Comparison of ENCODE assay signal across 12 cellular contexts in genomic region chr4:130043796-130044195, GRCh38.
A peak's percentile ranks its signal among the peaks of the same experiment; 100 is the strongest.
DNase-seq lines count a peak whose midpoint lies in the region; ATAC-seq, FAIRE-seq and TF ChIP-seq lines count a peak whose summit lies in the region.
"Had no signal": no experiment of that assay in that cellular context is flagged by ENCODE, and none has a peak within 500 bp of the region (broad histone marks: within the 10 kb centered on the region; RNA-seq: fewer than 3 reads in every experiment).

No MANE protein-coding gene starts in this region.

- H3K27ac Mint-ChIP-seq in glutamatergic neuron (ENCODE audit: unreplicated experiment): no peak overlapping the region
- no peak overlapping the region for H3K27ac Mint-ChIP-seq in activated CD4-positive, alpha-beta T cell treated with anti-CD3 and anti-CD28 coated beads for 36 hours
- H3K27ac Mint-ChIP-seq: activated naive CD4-positive, alpha-beta T cell treated with anti-CD3 and anti-CD28 coated beads, Interleukin-2, amount 50 U/mL, for 24 hours had no signal

- TF ChIP-seq POLR2A in GM18505 (IDR thresholded peaks at IDR 0.05; ENCODE audit: borderline replicate concordance, extremely low read depth, insufficient read depth, insufficient read length): no peak

- H3K4me3 Mint-ChIP-seq in glutamatergic neuron (ENCODE audit: unreplicated experiment): no peak overlapping the region
- no peak overlapping the region for H3K4me3 Mint-ChIP-seq in activated CD4-positive, alpha-beta T cell treated with anti-CD3 and anti-CD28 coated beads for 36 hours
- H3K4me3 Mint-ChIP-seq: activated naive CD4-positive, alpha-beta T cell treated with anti-CD3 and anti-CD28 coated beads, Interleukin-2, amount 50 U/mL, for 24 hours had no signal

- intact Hi-C loops in activated CD4-positive, alpha-beta T cell treated with anti-CD3 and anti-CD28 coated beads for 36 hours (cut with DNase I, micrococcal nuclease): no loop called here

- no peaks in the 10 kb centered on the region for H3K36me3 Mint-ChIP-seq in glutamatergic neuron (ENCODE audit: unreplicated experiment)
- no peaks in the 10 kb centered on the region for H3K36me3 Mint-ChIP-seq in activated CD4-positive, alpha-beta T cell treated with anti-CD3 and anti-CD28 coated beads for 36 hours (ENCODE audit: low read depth)
- H3K36me3 Mint-ChIP-seq: activated naive CD4-positive, alpha-beta T cell treated with anti-CD3 and anti-CD28 coated beads, Interleukin-2, amount 50 U/mL, for 24 hours had no signal

- peak; percentile 45 for FAIRE-seq in islet of Langerhans (lab: Jason Lieb, UNC)
- FAIRE-seq: keratinocyte had no signal

- no peak for TF ChIP-seq CTCF in glutamatergic neuron (IDR thresholded peaks at IDR 0.05; ENCODE audit: partially characterized antibody, unreplicated experiment)

- ATAC-seq in GM18505 (IDR thresholded peaks at IDR 0.05; ENCODE audit: unreplicated experiment) (peak; percentile 81), GM21737 (IDR thresholded peaks at IDR 0.05; ENCODE audit: unreplicated experiment) (peak; percentile 96), HG03521 (IDR thresholded peaks at IDR 0.05; ENCODE audit: unreplicated experiment) (peak; percentile 60)
- no peak for ATAC-seq in activated CD4-positive, alpha-beta T cell treated with anti-CD3 and anti-CD28 coated beads for 36 hours

- DNase-seq in ecto neural progenitor cell (ENCODE audit: low spot score) (no peak), glutamatergic neuron (no peak), NOMO-1 (lab: John Stamatoyannopoulos, UW; ENCODE audit: unreplicated experiment in 2 of 2) (no peak)
- no peak for DNase-seq in activated CD4-positive, alpha-beta T cell treated with anti-CD3 and anti-CD28 coated beads for 36 hours
- DNase-seq: C1 segment of cervical spinal cord; effector CD8-positive, alpha-beta T cell had no signal

- H3K9me3 Mint-ChIP-seq in glutamatergic neuron (ENCODE audit: unreplicated experiment): no peaks in the 10 kb centered on the region
- H3K9me3 Mint-ChIP-seq in activated CD4-positive, alpha-beta T cell treated with anti-CD3 and anti-CD28 coated beads for 36 hours (ENCODE audit: low read depth): no peaks in the 10 kb centered on the region

- H3K4me1 Mint-ChIP-seq in glutamatergic neuron (ENCODE audit: low read depth, unreplicated experiment): no peaks in the 10 kb centered on the region
- no peaks in the 10 kb centered on the region for H3K4me1 Mint-ChIP-seq in activated CD4-positive, alpha-beta T cell treated with anti-CD3 and anti-CD28 coated beads for 36 hours
- H3K4me1 Mint-ChIP-seq: activated naive CD4-positive, alpha-beta T cell treated with anti-CD3 and anti-CD28 coated beads, Interleukin-2, amount 50 U/mL, for 24 hours had no signal

- no peaks in the 10 kb centered on the region for H3K27me3 Mint-ChIP-seq in glutamatergic neuron (ENCODE audit: unreplicated experiment)
- no peaks in the 10 kb centered on the region for H3K27me3 Mint-ChIP-seq in activated CD4-positive, alpha-beta T cell treated with anti-CD3 and anti-CD28 coated beads for 36 hours
- H3K27me3 Mint-ChIP-seq: activated naive CD4-positive, alpha-beta T cell treated with anti-CD3 and anti-CD28 coated beads, Interleukin-2, amount 50 U/mL, for 24 hours had no signal

- CTCF ChIA-PET in activated CD4-positive, alpha-beta T cell treated with anti-CD3 and anti-CD28 coated beads for 36 hours (lab: Charles Lee): no interaction called here

- POLR2A ChIA-PET in activated CD4-positive, alpha-beta T cell treated with anti-CD3 and anti-CD28 coated beads for 36 hours (lab: Charles Lee): no interaction called here
